22 cellular contexts compared by ENCODE assay signal in genomic region chr12:1620093-1620492, GRCh38. TPM values are rescaled to one million over a fixed set of nuclear protein-coding genes. Genes with fewer than 3 reads are reported as not detected.
DNase-seq lines count a peak whose midpoint lies in the region; ATAC-seq, FAIRE-seq and TF ChIP-seq lines count a peak whose summit lies in the region.
"Had no signal": no experiment of that assay in that cellular context is flagged by ENCODE, and none has a peak within 500 bp of the region (broad histone marks: within the 10 kb centered on the region; RNA-seq: fewer than 3 reads in every experiment).

No MANE protein-coding gene starts in this region.

- TF ChIP-seq RAD21 in K562 (CRISPR knock-in tag; conservative IDR thresholded peaks at IDR 0.05 in 1 of 2, IDR thresholded peaks at IDR 0.05 in 1 of 2) = no peak

- H3K9me3 ChIP-seq in K562 (replicated peaks; ENCODE audit: control insufficient read depth, insufficient read depth, low read depth, low read length) (no peaks in the 10 kb centered on the region), heart right ventricle (no peaks in the 10 kb centered on the region)

- H3K4me3 ChIP-seq in NB4 (ENCODE audit: low read depth, low read length) (no peak overlapping the region), K562 (no peak overlapping the region), heart right ventricle (no peak overlapping the region)

- H3K79me2 ChIP-seq in K562 (ENCODE audit: control insufficient read depth, insufficient read depth, low read length) = no peaks in the 10 kb centered on the region

- H2AFZ ChIP-seq in K562 (ENCODE audit: low read depth, low read length) = 0 out of 2 replicates have a peak overlapping the region, but pooled peaks have one; percentile 58

- no peak overlapping the region; the same call in 2 of the 3 replicates for H3K27ac ChIP-seq in K562 (ENCODE audit: extremely low read depth, low read depth, low read length)
- H3K27ac ChIP-seq in heart right ventricle = no peak overlapping the region

- peak overlapping the region; percentile 8 for H3K27ac Mint-ChIP-seq in stimulated activated naive CD8-positive, alpha-beta T cell treated with anti-CD3 and anti-CD28 coated beads, Interleukin-15, Interleukin-2, amounts not matched to agents 100 ng/mL and 50 ng/mL, for 24 hours
- H3K27ac Mint-ChIP-seq in stimulated activated naive CD8-positive, alpha-beta T cell treated with anti-CD3 and anti-CD28 coated beads, Interleukin-15, amount 100 ng/mL, for 72 hours = peak overlapping the region in 1 of 2 donors; percentile 48

- no peak overlapping the region for H3K9ac ChIP-seq in K562 (ENCODE audit: insufficient read depth in 1 of 2, low read depth in 2 of 2, low read length in 2 of 2)

- TF ChIP-seq EP300 in K562 (IDR thresholded peaks at IDR 0.05; ENCODE audit: low read length) = no peak

- BruUV-seq in K562 (replicated peaks; lab: Mats Ljungman, UMichigan) = no TSS peak

- no peak for TF ChIP-seq CTCF in NB4 (IDR thresholded peaks at IDR 0.05; ENCODE audit: low read depth, low read length)
- no peak for TF ChIP-seq CTCF in K562 (IDR thresholded peaks at IDR 0.05 in 2 of 3, conservative IDR thresholded peaks at IDR 0.05 in 1 of 3; ENCODE audit: insufficient read depth in 2 of 3, low read depth in 1 of 3, low read length in 3 of 3)
- no peak for TF ChIP-seq CTCF in heart right ventricle (IDR thresholded peaks at IDR 0.05)

- peaks cover 21% of the 10 kb centered on the region for H3K4me1 Mint-ChIP-seq in stimulated activated naive CD8-positive, alpha-beta T cell treated with anti-CD3 and anti-CD28 coated beads, Interleukin-15, Interleukin-2, amounts not matched to agents 100 ng/mL and 50 ng/mL, for 24 hours (ENCODE audit: low read depth)
- H3K4me1 Mint-ChIP-seq in stimulated activated naive CD8-positive, alpha-beta T cell treated with anti-CD3 and anti-CD28 coated beads, Interleukin-15, amount 100 ng/mL, for 72 hours = peaks cover 30% of the 10 kb centered on the region

- intact Hi-C loops in K562 (cut with micrococcal nuclease) = no loop called here
- intact Hi-C loops in heart right ventricle (cut with DNase I) = no loop called here

- POLR2A ChIA-PET in K562 (lab: Yijun Ruan, JAX) = no interaction called here

- CTCF ChIA-PET in K562 (lab: Yijun Ruan, JAX; ENCODE audit: low intra/inter-chr PET ratio) = no interaction called here

- no peak for FAIRE-seq in K562 (lab: Jason Lieb, UNC)
- FAIRE-seq: G401.6, H1 had no signal

- no peak for DNase-seq in stimulated activated naive CD8-positive, alpha-beta T cell treated with anti-CD3 and anti-CD28 coated beads, Interleukin-15, Interleukin-2, amounts not matched to agents 100 U/mL and 50 U/mL, for 24 hours
- DNase-seq in NB4 (ENCODE audit: low read depth) = peak; percentile 23
- DNase-seq in K562 (ENCODE audit: extremely low read depth in 1 of 4, low spot score in 3 of 4) = no peak
- no peak for DNase-seq in stimulated activated naive CD8-positive, alpha-beta T cell treated with anti-CD3 and anti-CD28 coated beads, Interleukin-15, amount 100 ng/mL, for 72 hours
- no peak for DNase-seq in NCI-H2029 (lab: John Stamatoyannopoulos, UW)
- no peak for DNase-seq in heart right ventricle
- DNase-seq: Calu3; CD4-positive, alpha-beta memory T cell; DMS153; NCI-H1105; NCI-H146; NCI-H2029 treated with DMSO at 0.1 percent for 48 hours; NCI-H345; NCI-H524; NCI-H774; NK-92 treated with Interleukin-12 subunit alpha and Interleukin-12 subunit beta, amount 100 ng/mL, for 24 hours had no signal

- TF ChIP-seq POLR2A in NB4 (IDR thresholded peaks at IDR 0.05; ENCODE audit: extremely low read depth, insufficient read length) = no peak
- no peak for TF ChIP-seq POLR2A in K562 (conservative IDR thresholded peaks at IDR 0.05)

- no peak for ATAC-seq in stimulated activated naive CD8-positive, alpha-beta T cell treated with anti-CD3 and anti-CD28 coated beads, Interleukin-15, Interleukin-2, amounts not matched to agents 100 U/mL and 50 U/mL, for 24 hours
- ATAC-seq in K562 (no peak), GM21526 (IDR thresholded peaks at IDR 0.05; ENCODE audit: low FRiP score, unreplicated experiment) (no peak), heart right ventricle (no peak)
- peak; percentile 43 for ATAC-seq in stimulated activated naive CD8-positive, alpha-beta T cell treated with anti-CD3 and anti-CD28 coated beads, Interleukin-15, amount 100 ng/mL, for 72 hours
- ATAC-seq: HCT116, Panc1 had no signal

- in situ Hi-C loops in K562 (cut with MboI) = no loop called here

- H3K4me2 ChIP-seq in K562 (ENCODE audit: insufficient read depth, low read length) = no peak overlapping the region

- no CpG with 5 or more reads among the region's 1 CpG for WGBS in K562 (ENCODE audit: insufficient coverage, low coverage, missing lambda C conversion rate)
- 53 to 64% methylated on average over 1 of the region's 1 CpG for WGBS in heart right ventricle, 2 donors

- no peaks in the 10 kb centered on the region for H3K9me3 Mint-ChIP-seq in stimulated activated naive CD8-positive, alpha-beta T cell treated with anti-CD3 and anti-CD28 coated beads, Interleukin-15, Interleukin-2, amounts not matched to agents 100 ng/mL and 50 ng/mL, for 24 hours
- no peaks in the 10 kb centered on the region for H3K9me3 Mint-ChIP-seq in stimulated activated naive CD8-positive, alpha-beta T cell treated with anti-CD3 and anti-CD28 coated beads, Interleukin-15, amount 100 ng/mL, for 72 hours

- no peaks in the 10 kb centered on the region for H3K36me3 Mint-ChIP-seq in stimulated activated naive CD8-positive, alpha-beta T cell treated with anti-CD3 and anti-CD28 coated beads, Interleukin-15, Interleukin-2, amounts not matched to agents 100 ng/mL and 50 ng/mL, for 24 hours (ENCODE audit: low read depth)
- H3K36me3 Mint-ChIP-seq: CD4-positive, alpha-beta memory T cell had no signal

- peaks cover 15% of the 10 kb centered on the region for H3K27me3 Mint-ChIP-seq in stimulated activated naive CD8-positive, alpha-beta T cell treated with anti-CD3 and anti-CD28 coated beads, Interleukin-15, Interleukin-2, amounts not matched to agents 100 ng/mL and 50 ng/mL, for 24 hours
- H3K27me3 Mint-ChIP-seq in stimulated activated naive CD8-positive, alpha-beta T cell treated with anti-CD3 and anti-CD28 coated beads, Interleukin-15, amount 100 ng/mL, for 72 hours = peaks cover 17% of the 10 kb centered on the region

- H4K20me1 ChIP-seq in K562 (replicated peaks; ENCODE audit: control insufficient read depth, insufficient read depth, low read length) = no peaks in the 10 kb centered on the region

- H3K4me1 ChIP-seq in K562 (replicated peaks in 1 of 2; ENCODE audit: control insufficient read depth in 2 of 2, insufficient read depth in 2 of 2, low read length in 2 of 2) = peaks cover 29 to 44% of the 10 kb centered on the region in 2 experiments
- peaks cover 0 to 48% (median 2%) of the 10 kb centered on the region in 9 donors for H3K4me1 ChIP-seq in heart right ventricle

- no peaks in the 10 kb centered on the region for H3K27me3 ChIP-seq in K562 (ENCODE audit: control insufficient read depth in 2 of 2, insufficient read depth in 2 of 2, low read length in 2 of 2)
- H3K27me3 ChIP-seq in heart right ventricle = no peaks in the 10 kb centered on the region

- no peaks in the 10 kb centered on the region for H3K9me1 ChIP-seq in K562 (ENCODE audit: control insufficient read depth, insufficient read depth, low read length)

- H3K4me3 Mint-ChIP-seq in stimulated activated naive CD8-positive, alpha-beta T cell treated with anti-CD3 and anti-CD28 coated beads, Interleukin-15, Interleukin-2, amounts not matched to agents 100 ng/mL and 50 ng/mL, for 24 hours = no peak overlapping the region
- no peak overlapping the region for H3K4me3 Mint-ChIP-seq in stimulated activated naive CD8-positive, alpha-beta T cell treated with anti-CD3 and anti-CD28 coated beads, Interleukin-15, amount 100 ng/mL, for 72 hours
- H3K4me3 Mint-ChIP-seq: CD4-positive, alpha-beta memory T cell had no signal

- H3K36me3 ChIP-seq in K562 (ENCODE audit: control insufficient read depth, insufficient read depth, low read length) (no peaks in the 10 kb centered on the region), heart right ventricle (no peaks in the 10 kb centered on the region)

RNA-seq across cellular contexts. Expression of gene WNT5B, which starts 8.9 kb away (rescaled TPM):
- total RNA-seq in K562 (2011; cell fraction: chromatin; rRNA removed; ENCODE audit: low replicate concordance) = 2.9 and 11.1 TPM in 2 replicates
- 12.0 TPM in 2 replicates for total RNA-seq in K562 (2011; cell fraction: nucleolus; rRNA removed)
- 6.7 and 8.2 TPM in 2 replicates for total RNA-seq in K562 (2011; cell fraction: nucleoplasm; rRNA removed)
- 15.0 and 16.8 TPM in 2 replicates for total RNA-seq in K562 (2014; rRNA removed)
- total RNA-seq in K562 (2014; rRNA removed; fragmentation: Illumina TruSeq; extraction: Trizol) = 5.3 and 5.4 TPM in 2 replicates
- 7.8 and 8.9 TPM in 2 replicates for total RNA-seq in K562 (2015; rRNA removed; fragmentation: Illumina TruSeq; extraction: Trizol)
- 14.6 and 18.4 TPM in 2 replicates for total RNA-seq in K562 (2021)
- 3.0 and 5.1 TPM in 2 replicates for polyA plus RNA-seq in K562 (2011; rRNA removed)
- polyA plus RNA-seq in K562 (2011; cell fraction: cytosol; rRNA removed) = 5.7 and 6.2 TPM in 2 replicates
- polyA plus RNA-seq in K562 (2011; cell fraction: nucleus; rRNA removed) = 5.1 and 6.0 TPM in 2 replicates
- polyA plus RNA-seq in K562 (2012) = 3.9 and 8.4 TPM in 2 replicates
- 5.4 and 6.8 TPM in 2 replicates for polyA plus RNA-seq in K562 (2014; fragmentation: Illumina TruSeq; extraction: Trizol)
- under 1 TPM; 0.42 to 0.80 TPM for polyA plus RNA-seq in K562 (2014; fragmentation: Nextera tagmentation; extraction: Ambion mirVana)
- polyA plus RNA-seq in K562 (2014; rRNA removed) = 5.4 and 6.2 TPM in 2 replicates
- polyA minus RNA-seq in K562 (2011; rRNA and poly(A)+ RNA removed) = 4.1 and 5.8 TPM in 2 replicates
- polyA minus RNA-seq in K562 (2011; cell fraction: cytosol; rRNA and poly(A)+ RNA removed) = 5.7 and 6.3 TPM in 2 replicates
- 1.5 and 3.0 TPM in 2 replicates for polyA minus RNA-seq in K562 (2011; cell fraction: nucleus; rRNA and poly(A)+ RNA removed)
- total RNA-seq in heart right ventricle = 1 to 10 TPM in 5 of 10 donors, under 1 TPM in 5; 0.34 to 2.5 (median 1.2) TPM
- polyA plus RNA-seq in heart right ventricle = 1 to 10 TPM; 1.6 to 2.4 TPM

RNA-seq across cellular contexts. Expression of gene FBXL14, which starts 25.7 kb away (rescaled TPM):
- 1.6 and 6.6 TPM in 2 replicates for total RNA-seq in K562 (2011; cell fraction: chromatin; rRNA removed; ENCODE audit: low replicate concordance)
- total RNA-seq in K562 (2011; cell fraction: nucleolus; rRNA removed) = 7.8 and 11.2 TPM in 2 replicates
- total RNA-seq in K562 (2011; cell fraction: nucleoplasm; rRNA removed) = 4.3 and 5.0 TPM in 2 replicates
- 7.1 and 7.8 TPM in 2 replicates for total RNA-seq in K562 (2014; rRNA removed)
- 0.22 and 0.65 TPM in 2 replicates for total RNA-seq in K562 (2014; rRNA removed; fragmentation: Illumina TruSeq; extraction: Trizol)
- total RNA-seq in K562 (2015; rRNA removed; fragmentation: Illumina TruSeq; extraction: Trizol) = 4.8 and 5.3 TPM in 2 replicates
- 9.8 and 11.0 TPM in 2 replicates for total RNA-seq in K562 (2021)
- 3.3 and 4.6 TPM in 2 replicates for polyA plus RNA-seq in K562 (2011; rRNA removed)
- 6.7 and 16.0 TPM in 2 replicates for polyA plus RNA-seq in K562 (2011; cell fraction: cytosol; rRNA removed)
- 3.4 and 5.1 TPM in 2 replicates for polyA plus RNA-seq in K562 (2011; cell fraction: nucleus; rRNA removed)
- polyA plus RNA-seq in K562 (2012) = 6.5 and 9.3 TPM in 2 replicates
- polyA plus RNA-seq in K562 (2014; fragmentation: Illumina TruSeq; extraction: Trizol) = 1.2 and 3.3 TPM in 2 replicates
- polyA plus RNA-seq in K562 (2014; fragmentation: Nextera tagmentation; extraction: Ambion mirVana) = under 1 TPM; 0.13 to 0.17 TPM
- 6.3 and 7.6 TPM in 2 replicates for polyA plus RNA-seq in K562 (2014; rRNA removed)
- polyA minus RNA-seq in K562 (2011; rRNA and poly(A)+ RNA removed) = 3.3 and 6.3 TPM in 2 replicates
- polyA minus RNA-seq in K562 (2011; cell fraction: cytosol; rRNA and poly(A)+ RNA removed) = 8.7 TPM in 2 replicates
- 5.9 and 7.4 TPM in 2 replicates for polyA minus RNA-seq in K562 (2011; cell fraction: nucleus; rRNA and poly(A)+ RNA removed)
- total RNA-seq in heart right ventricle = 1 to 10 TPM; 4.8 to 8.4 (median 7.0) TPM
- polyA plus RNA-seq in heart right ventricle = 1 to 10 TPM; 1.5 to 4.4 TPM
